In genomic region chr20:63968928-63969760, GRCh38 we compare ENCODE assay signal across 1 cellular context.
A peak's percentile ranks its signal among the peaks of the same experiment; 100 is the strongest.
TF ChIP-seq lines count a peak whose summit lies in the region.

No MANE protein-coding gene starts in this region.

TF ChIP-seq in K562, 482 proteins besides CTCF, POLR2A, EP300 and RAD21 (continued from another document and continues in another):
- TF ChIP-seq YY1 (IDR thresholded peaks at IDR 0.05; ENCODE audit: borderline replicate concordance in 1 of 3, control insufficient read depth in 1 of 3, extremely low read depth in 1 of 3, insufficient read depth in 3 of 3, insufficient read length in 1 of 3, insufficient replicate concordance in 2 of 3, low read depth in 1 of 3, low read length in 2 of 3) = peak; percentile 28 to 83 (median 58)
- no peak for TF ChIP-seq BCOR (IDR thresholded peaks at IDR 0.05)
- TF ChIP-seq HDAC1 (IDR thresholded peaks at IDR 0.05) = no peak
- no peak for TF ChIP-seq ZNF699 (CRISPR knock-in tag; IDR thresholded peaks at IDR 0.05; ENCODE audit: insufficient replicate concordance)
- no peak for TF ChIP-seq DIDO1 (tag; IDR thresholded peaks at IDR 0.05; ENCODE audit: low read depth)
- no peak for TF ChIP-seq HNRNPLL (IDR thresholded peaks at IDR 0.05; ENCODE audit: low read depth, low read length, poor library complexity, severe bottlenecking)
- TF ChIP-seq ILF3 (IDR thresholded peaks at IDR 0.05; ENCODE audit: borderline replicate concordance) = no peak
- TF ChIP-seq SOX6 (IDR thresholded peaks at IDR 0.05) = no peak
- peak; percentile 81 for TF ChIP-seq NR2C1 (IDR thresholded peaks at IDR 0.05)
- peak; percentile 80 for TF ChIP-seq NR2C1 (tag; IDR thresholded peaks at IDR 0.05)
- no peak for TF ChIP-seq KLF13 (tag; IDR thresholded peaks at IDR 0.05; ENCODE audit: borderline replicate concordance, low read depth)
- no peak for TF ChIP-seq GTF2B (IDR thresholded peaks at IDR 0.05; ENCODE audit: extremely low read depth, insufficient read length)
- no peak for TF ChIP-seq SMC3 (conservative IDR thresholded peaks at IDR 0.05; ENCODE audit: insufficient read depth, low read depth, low read length)
- TF ChIP-seq SRSF9 (IDR thresholded peaks at IDR 0.05; ENCODE audit: borderline replicate concordance, low read depth, low read length) = no peak
- no peak for TF ChIP-seq RFX1 (IDR thresholded peaks at IDR 0.05)
- TF ChIP-seq ZBTB2 (IDR thresholded peaks at IDR 0.05) = no peak
- TF ChIP-seq HBP1 (CRISPR knock-in tag; IDR thresholded peaks at IDR 0.05) = no peak
- TF ChIP-seq RHOXF2B (CRISPR knock-in tag; conservative IDR thresholded peaks at IDR 0.05) = no peak
- no peak for TF ChIP-seq DDX20 (tag; IDR thresholded peaks at IDR 0.05; ENCODE audit: low read depth)
- TF ChIP-seq CHD1 (IDR thresholded peaks at IDR 0.05; ENCODE audit: low read length) = peak; percentile 30
- TF ChIP-seq NFE2 (IDR thresholded peaks at IDR 0.05; ENCODE audit: low read depth) = no peak
- TF ChIP-seq RBBP5 (IDR thresholded peaks at IDR 0.05; ENCODE audit: borderline replicate concordance, insufficient read depth, low read length, poor library complexity, severe bottlenecking) = peak; percentile 24
- TF ChIP-seq CREB3 (tag; conservative IDR thresholded peaks at IDR 0.05; ENCODE audit: low read depth) = no peak
- no peak for TF ChIP-seq ELF1 (tag; IDR thresholded peaks at IDR 0.05)
- no peak for TF ChIP-seq ATF1 (CRISPR knock-in tag; IDR thresholded peaks at IDR 0.05)
- TF ChIP-seq ATF1 (tag; IDR thresholded peaks at IDR 0.05) = no peak
- no peak for TF ChIP-seq HSF4 (CRISPR knock-in tag; IDR thresholded peaks at IDR 0.05; ENCODE audit: borderline replicate concordance)
- TF ChIP-seq MITF (IDR thresholded peaks at IDR 0.05) = no peak
- TF ChIP-seq MIER1 (IDR thresholded peaks at IDR 0.05; ENCODE audit: low read depth) = no peak
- TF ChIP-seq SAFB2 (IDR thresholded peaks at IDR 0.05; ENCODE audit: borderline replicate concordance, low read depth, low read length, severe bottlenecking) = no peak
- no peak for TF ChIP-seq ZKSCAN3 (CRISPR knock-in tag; IDR thresholded peaks at IDR 0.05)
- TF ChIP-seq GTF2E2 (tag; IDR thresholded peaks at IDR 0.05) = no peak
- no peak for TF ChIP-seq KAT8 (IDR thresholded peaks at IDR 0.05; ENCODE audit: low read depth)
- no peak for TF ChIP-seq CBX2 (IDR thresholded peaks at IDR 0.05; ENCODE audit: insufficient read depth, low read length, poor library complexity, severe bottlenecking)
- no peak for TF ChIP-seq MTA3 (IDR thresholded peaks at IDR 0.05; ENCODE audit: borderline replicate concordance)
- no peak for TF ChIP-seq PRMT5 (CRISPR knock-in tag; IDR thresholded peaks at IDR 0.05)
- TF ChIP-seq ZNF12 (CRISPR knock-in tag; IDR thresholded peaks at IDR 0.05) = no peak
- no peak for TF ChIP-seq BHLHE40 (IDR thresholded peaks at IDR 0.05; ENCODE audit: low read length)
- no peak for TF ChIP-seq ZBTB9 (CRISPR knock-in tag; IDR thresholded peaks at IDR 0.05)
- TF ChIP-seq ZNF449 (CRISPR knock-in tag; IDR thresholded peaks at IDR 0.05) = no peak
- peak; percentile 67; the same call in 1 of the 2 replicates for TF ChIP-seq ZNF134 (CRISPR knock-in tag; conservative IDR thresholded peaks at IDR 0.05)
- TF ChIP-seq GTF2A2 (tag; IDR thresholded peaks at IDR 0.05) = no peak
- no peak for TF ChIP-seq WHSC1 (IDR thresholded peaks at IDR 0.05; ENCODE audit: low read length)
- TF ChIP-seq MTA1 (IDR thresholded peaks at IDR 0.05; ENCODE audit: borderline replicate concordance) = no peak
- TF ChIP-seq CGGBP1 (CRISPR knock-in tag; IDR thresholded peaks at IDR 0.05) = no peak
- TF ChIP-seq SMAD2 (IDR thresholded peaks at IDR 0.05; ENCODE audit: low read depth, low read length) = no peak
- no peak for TF ChIP-seq PHB (CRISPR knock-in tag; IDR thresholded peaks at IDR 0.05)
- TF ChIP-seq GATAD2B (IDR thresholded peaks at IDR 0.05; ENCODE audit: borderline replicate concordance) = peak; percentile 57; the same call in 1 of the 2 replicates
- TF ChIP-seq VEZF1 (CRISPR knock-in tag; IDR thresholded peaks at IDR 0.05) = no peak
- TF ChIP-seq FOSL1 (tag; conservative IDR thresholded peaks at IDR 0.05) = peak; percentile 67
- TF ChIP-seq TBP (optimal IDR thresholded peaks at IDR 0.05; ENCODE audit: low read depth, low read length) = no peak
- TF ChIP-seq XRCC5 (IDR thresholded peaks at IDR 0.05; ENCODE audit: low read depth, low read length) = 0 out of 2 replicates have a peak, but pooled peaks have one; percentile 12
- no peak for TF ChIP-seq CHD4 (IDR thresholded peaks at IDR 0.05; ENCODE audit: insufficient read depth, insufficient replicate concordance, low read depth, low read length, poor library complexity, severe bottlenecking)
- 0 out of 2 replicates have a peak, but pooled peaks have one; percentile 15 for TF ChIP-seq ZBTB7A (IDR thresholded peaks at IDR 0.05; ENCODE audit: borderline replicate concordance, control insufficient read depth, low read depth, low read length)
- no peak for TF ChIP-seq SMARCB1 (IDR thresholded peaks at IDR 0.05; ENCODE audit: insufficient read length, low read depth)
- no peak for TF ChIP-seq SUPT5H (IDR thresholded peaks at IDR 0.05)
- TF ChIP-seq CLOCK (CRISPR knock-in tag; IDR thresholded peaks at IDR 0.05; ENCODE audit: borderline replicate concordance) = no peak
- TF ChIP-seq ZNF507 (tag; conservative IDR thresholded peaks at IDR 0.05) = no peak
- TF ChIP-seq ZNF589 (CRISPR knock-in tag; IDR thresholded peaks at IDR 0.05; ENCODE audit: low read depth) = no peak
- no peak for TF ChIP-seq PCBP2 (IDR thresholded peaks at IDR 0.05; ENCODE audit: low read depth, low read length, poor library complexity, severe bottlenecking)
